ENCODE assay signal across 18 cellular contexts in the genomic region with DNA sequence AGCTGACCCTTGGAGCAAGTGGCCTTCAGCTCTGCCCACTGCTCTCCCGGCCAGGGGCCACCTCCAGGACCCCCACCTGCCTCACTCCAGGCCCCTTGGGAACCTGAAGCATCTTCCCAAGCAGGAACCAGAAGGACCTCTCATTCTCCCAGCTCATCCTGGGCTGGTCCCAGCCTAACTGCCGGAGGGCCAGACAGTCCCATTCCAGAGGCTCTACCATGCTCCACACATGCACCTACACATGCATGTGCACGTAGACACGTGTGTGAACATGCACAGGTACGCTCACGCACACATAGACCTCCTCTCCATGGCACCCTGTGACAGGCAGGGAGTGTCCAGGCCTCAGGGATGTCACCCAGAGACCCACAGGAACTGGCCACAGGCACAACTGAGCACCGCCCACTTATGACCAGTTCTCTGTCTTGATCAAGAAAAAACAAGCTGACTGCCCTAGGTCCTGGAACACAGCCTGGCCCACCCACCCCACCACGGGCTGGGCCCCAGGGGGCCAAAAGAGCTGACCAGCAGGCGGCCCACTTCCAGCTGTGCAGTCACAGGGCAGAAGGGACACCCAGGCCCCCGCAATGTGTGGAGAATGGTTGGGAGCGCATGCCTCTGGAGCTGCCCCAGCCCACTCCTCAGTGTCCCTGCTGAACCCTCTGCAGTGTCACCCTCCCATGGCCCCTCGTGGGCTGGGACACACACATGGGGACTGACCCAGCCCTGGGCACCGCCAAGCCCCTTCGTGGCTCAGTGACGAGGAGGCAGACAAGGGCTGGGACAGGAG. TPM values are rescaled to one million over a fixed set of nuclear protein-coding genes. Genes with fewer than 3 reads are reported as not detected.
DNase-seq lines count a peak whose midpoint lies in the region; ATAC-seq, FAIRE-seq and TF ChIP-seq lines count a peak whose summit lies in the region.
"Had no signal": no experiment of that assay in that cellular context is flagged by ENCODE, and none has a peak within 500 bp of the region (broad histone marks: within the 10 kb centered on the region; RNA-seq: fewer than 3 reads in every experiment).

No MANE protein-coding gene starts in this region.

- no TSS peak for BruUV-seq in PC-3 (replicated peaks; lab: Mats Ljungman, UMichigan)

- POLR2A ChIA-PET in PC-3 (lab: Charles Lee; ENCODE audit: unreplicated experiment) = no interaction called here

- no peak for FAIRE-seq in urothelium cell line (lab: Jason Lieb, UNC)
- FAIRE-seq: GM18507 had no signal

- no peaks in the 10 kb centered on the region for H3K36me3 ChIP-seq in PC-3 (ENCODE audit: low read depth, low read length)
- no peaks in the 10 kb centered on the region for H3K36me3 ChIP-seq in skeletal muscle tissue (ENCODE audit: control insufficient read depth in 3 of 3, insufficient read depth in 3 of 3, low read length in 3 of 3)
- H3K36me3 ChIP-seq: colonic mucosa had no signal

- H3K9me2 ChIP-seq in PC-3 (replicated peaks; ENCODE audit: low read length) = no peaks in the 10 kb centered on the region

- H3K4me2 ChIP-seq in PC-3 (ENCODE audit: low read length) = no peak overlapping the region

- CTCF ChIA-PET in PC-3 (lab: Charles Lee) = interaction anchor here (1.1 kb wide), 1 partner anchor 23 kb away, joined by 5 read pairs; no protein-coding TSS in a partner anchor

- DNase-seq in PC-3 (no peak), left lobe of liver (ENCODE audit: low spot score) (peak; percentile 29), NCI-H2196 (lab: John Stamatoyannopoulos, UW; ENCODE audit: unreplicated experiment) (no peak), retina (no peak), urothelium cell line (ENCODE audit: low spot score) (no peak)
- no peak for DNase-seq in stimulated activated naive CD4-positive, alpha-beta T cell (lab: John Stamatoyannopoulos, UW)
- DNase-seq: activated CD4-positive, alpha-beta T cell treated with anti-CD3 and anti-CD28 coated beads, Interleukin-2, amount 50 U/mL, for 48 hours; colonic mucosa; HCEC 1CT; midbrain; MV-4-11; NCI-H226; OCI-M1; stimulated activated naive CD8-positive, alpha-beta T cell treated with anti-CD3 and anti-CD28 coated beads, Interleukin-15, amount 100 ng/mL, for 72 hours had no signal

- no peak overlapping the region for H3K27ac ChIP-seq in PC-3 (ENCODE audit: low read length)
- peak overlapping the region; percentile 45 for H3K27ac ChIP-seq in angular gyrus (ENCODE audit: low read depth, low read length)
- H3K27ac ChIP-seq in skeletal muscle tissue (ENCODE audit: low read depth, low read length) = peak overlapping the region; percentile 91
- H3K27ac ChIP-seq: C4-2B, colonic mucosa had no signal

- H3K9ac ChIP-seq in PC-3 (ENCODE audit: low read length) = no peak overlapping the region
- H3K9ac ChIP-seq in skeletal muscle tissue (ENCODE audit: low read depth in 1 of 3, low read length in 3 of 3) = peak overlapping the region in 2 of 3 donors; percentile 24 to 77

- no peaks in the 10 kb centered on the region for H4K20me1 ChIP-seq in PC-3 (ENCODE audit: low read length)

- ATAC-seq in PC-3 (0 out of 2 replicates have a peak, but pooled peaks have one; percentile 17), left lobe of liver (no peak)
- ATAC-seq: stimulated activated naive CD8-positive, alpha-beta T cell treated with anti-CD3 and anti-CD28 coated beads, Interleukin-15, amount 100 ng/mL, for 72 hours had no signal

- no peaks in the 10 kb centered on the region for H3K4me1 ChIP-seq in PC-3 (ENCODE audit: insufficient read depth, low read length)
- H3K4me1 ChIP-seq in skeletal muscle tissue (ENCODE audit: control insufficient read depth in 3 of 3, insufficient read depth in 3 of 3, low read length in 3 of 3) = peaks cover 59 to 89% (median 78%) of the 10 kb centered on the region in 3 donors
- H3K4me1 ChIP-seq: colonic mucosa had no signal

- H3F3A ChIP-seq in PC-3 (ENCODE audit: low read length, unreplicated experiment) = no peaks in the 10 kb centered on the region

- intact Hi-C loops in PC-3 (cut with micrococcal nuclease) = no loop called here

- no peaks in the 10 kb centered on the region for H3K79me2 ChIP-seq in PC-3 (ENCODE audit: low read length)

- H3K4me3 ChIP-seq in PC-3 (ENCODE audit: low read length) = no peak overlapping the region
- H3K4me3 ChIP-seq in skeletal muscle tissue (ENCODE audit: low read length in 3 of 3) = no peak overlapping the region
- H3K4me3 ChIP-seq: colonic mucosa had no signal

- no peak overlapping the region for H2AFZ ChIP-seq in PC-3 (ENCODE audit: low read length)

- TF ChIP-seq CTCF in PC-3 (conservative IDR thresholded peaks at IDR 0.05; ENCODE audit: low read depth, low read length) = no peak

- no peaks in the 10 kb centered on the region for H3K27me3 ChIP-seq in PC-3 (ENCODE audit: low read length)
- no peaks in the 10 kb centered on the region for H3K27me3 ChIP-seq in skeletal muscle tissue (ENCODE audit: control insufficient read depth in 3 of 3, insufficient read depth in 3 of 3, low read length in 3 of 3)
- H3K27me3 ChIP-seq: colonic mucosa had no signal

- H3K9me3 ChIP-seq in PC-3 (ENCODE audit: low read length) (no peaks in the 10 kb centered on the region), skeletal muscle tissue (ENCODE audit: control insufficient read depth in 3 of 3, low read length in 3 of 3) (no peaks in the 10 kb centered on the region)
- H3K9me3 ChIP-seq: colonic mucosa had no signal

RNA-seq across cellular contexts. Expression of a gene that starts 43.4 kb away (rescaled TPM):
- 0.69 and 1.2 TPM in 2 replicates for total RNA-seq in PC-3 (2014; rRNA removed)
- 5.0 TPM for total RNA-seq in left lobe of liver
- total RNA-seq in skeletal muscle tissue = 4.7 TPM
